Comparison of ENCODE assay signal across 8 cellular contexts in the genomic region with DNA sequence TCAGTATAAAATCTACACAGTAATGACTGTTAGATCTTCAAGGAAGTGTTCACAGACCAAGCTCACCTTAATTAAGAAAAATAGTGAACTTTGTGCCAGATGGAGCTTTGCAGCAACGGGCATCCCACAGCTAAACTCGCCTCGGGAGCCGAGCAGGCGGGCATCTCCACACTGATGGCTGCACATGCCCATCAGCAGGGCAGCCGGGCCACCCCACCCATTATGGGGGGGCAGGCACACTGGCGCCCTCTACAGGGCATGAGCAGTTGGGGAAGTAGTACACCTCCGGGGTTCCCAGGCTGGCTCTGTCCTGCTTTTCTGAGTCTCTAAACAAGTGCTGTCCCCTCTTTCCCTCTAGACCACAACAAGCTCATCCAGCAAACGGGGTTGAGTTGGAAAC. TPM values are rescaled to one million over a fixed set of nuclear protein-coding genes. Genes with fewer than 3 reads are reported as not detected.
A peak's percentile ranks its signal among the peaks of the same experiment; 100 is the strongest.
DNase-seq lines count a peak whose midpoint lies in the region; ATAC-seq and TF ChIP-seq lines count a peak whose summit lies in the region.

No MANE protein-coding gene starts in this region.

- no peaks in the 10 kb centered on the region for H3K9me3 Mint-ChIP-seq in nephron

- no peak for ATAC-seq in GM19324 (IDR thresholded peaks at IDR 0.05; ENCODE audit: low FRiP score, unreplicated experiment)
- ATAC-seq in GM19467 (IDR thresholded peaks at IDR 0.05; ENCODE audit: unreplicated experiment), result no peak
- no peak for ATAC-seq in GM19452 (IDR thresholded peaks at IDR 0.05; ENCODE audit: unreplicated experiment)

- TF ChIP-seq CTCF in astrocyte of the spinal cord (IDR thresholded peaks at IDR 0.05; ENCODE audit: low read depth, low read length) (peak; percentile 74), nephron (IDR thresholded peaks at IDR 0.05; ENCODE audit: unreplicated experiment in 3 of 3) (peak; percentile 25 to 44 (median 36))

- no peaks in the 10 kb centered on the region for H3K27me3 Mint-ChIP-seq in nephron (ENCODE audit: low read depth)

- H3K4me3 Mint-ChIP-seq in nephron, result no peak overlapping the region

- peaks cover 51% of the 10 kb centered on the region for H3K36me3 Mint-ChIP-seq in nephron (ENCODE audit: low read depth)

- peaks cover 8% of the 10 kb centered on the region for H3K4me1 Mint-ChIP-seq in nephron

- no peak overlapping the region for H3K4me3 ChIP-seq in astrocyte of the spinal cord (ENCODE audit: low read depth, low read length)

- in situ Hi-C loops in astrocyte of the spinal cord (cut with HindIII; ENCODE audit: low sequenced_read_pairs), result no loop called here

- DNase-seq in Daoy (ENCODE audit: low read depth) (peak; percentile 48), LHCN-M2 (ENCODE audit: low read depth) (peak; percentile 13), astrocyte of the spinal cord (ENCODE audit: low read depth, low spot score) (no peak), NCI-H2029 (lab: John Stamatoyannopoulos, UW) (no peak)

- no peak overlapping the region for H3K27ac Mint-ChIP-seq in nephron

RNA-seq across cellular contexts. Expression of a gene that starts 21.6 kb away (rescaled TPM):
- 10.3 and 28.6 TPM in 2 replicates for total RNA-seq in Daoy (2014; rRNA removed; shearing (Covaris generic))
- total RNA-seq in LHCN-M2 (2014; rRNA removed), result 17.0 and 22.2 TPM in 2 replicates
- 13.4 TPM for polyA plus RNA-seq in LHCN-M2 (2012)

RNA-seq across cellular contexts. Expression of a gene that starts 32.7 kb away (rescaled TPM):
- 5.3 TPM in 2 replicates for total RNA-seq in Daoy (2014; rRNA removed; shearing (Covaris generic))
- 1.7 and 2.2 TPM in 2 replicates for total RNA-seq in LHCN-M2 (2014; rRNA removed)
- polyA plus RNA-seq in LHCN-M2 (2012), result 0.64 TPM

Comparison
In these comparisons a context has a peak if more than half of its experiments do, and no peak if none do; other contexts are left out.
1. DNase-seq: peak in Daoy (single experiment) and LHCN-M2 (single experiment); none in astrocyte of the spinal cord (single experiment) and NCI-H2029 (single experiment).